29 cellular contexts compared by ENCODE assay signal in the genomic region with DNA sequence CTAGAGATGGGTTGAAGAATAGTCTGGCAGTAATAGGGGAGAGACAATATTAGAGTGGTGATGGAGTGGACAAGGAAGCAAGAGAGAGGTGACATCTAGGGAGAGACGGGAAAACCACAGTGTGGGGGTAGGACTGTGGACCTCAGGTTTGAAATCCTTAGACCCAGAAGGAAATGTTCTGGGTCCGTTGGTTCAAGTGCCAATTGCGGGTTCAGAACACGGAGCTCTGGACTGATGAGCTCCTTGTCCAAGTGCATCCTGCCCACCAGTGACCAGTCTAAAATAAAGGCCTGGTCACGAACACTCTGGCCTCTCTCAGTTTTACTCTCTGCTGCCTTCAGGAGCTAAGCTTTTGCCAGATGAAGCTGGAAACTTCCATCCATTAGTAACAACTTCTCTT.
"Had no signal": no experiment of that assay in that cellular context is flagged by ENCODE, and none has a peak within 500 bp of the region (broad histone marks: within the 10 kb centered on the region; RNA-seq: fewer than 3 reads in every experiment).

No MANE protein-coding gene starts in this region.

- H3K27me3 ChIP-seq: testis, thyroid gland, tibial artery, tibial nerve, transverse colon, upper lobe of left lung, uterus, vagina had no signal

- H3K4me3 Mint-ChIP-seq: stimulated activated effector memory CD8-positive, alpha-beta T cell treated with anti-CD3 and anti-CD28 coated beads, Interleukin-12 subunit alpha, Interleukin-12 subunit beta, amount 100 ng/mL, for 72 hours; stimulated activated memory B cell treated with anti-CD40 and anti-IgM and Interleukin-4, amounts not matched to agents 10 μg/mL and 1 μg/mL and 100 μg/mL, for 72 hours; stimulated activated naive B cell treated with anti-CD40 and anti-IgM and Interleukin-4, amounts not matched to agents 10 μg/mL and 1 μg/mL and 100 μg/mL, for 72 hours; stimulated activated naive CD8-positive, alpha-beta T cell treated with anti-CD3 and anti-CD28 coated beads, Interleukin-15, amount 100 ng/mL, for 72 hours; stimulated activated naive CD8-positive, alpha-beta T cell treated with anti-CD3 and anti-CD28 coated beads, Interleukin-15, Interleukin-2, amounts not matched to agents 100 ng/mL and 50 ng/mL, for 24 hours; type B pancreatic cell had no signal

- ATAC-seq: stimulated activated effector memory CD8-positive, alpha-beta T cell treated with anti-CD3 and anti-CD28 coated beads, Interleukin-12 subunit alpha, Interleukin-12 subunit beta, amount 100 ng/mL, for 72 hours; stimulated activated memory B cell treated with anti-CD40 and anti-IgM and Interleukin-4, amounts not matched to agents 10 μg/mL and 1 μg/mL and 100 μg/mL, for 72 hours; stimulated activated naive B cell treated with anti-CD40 and anti-IgM and Interleukin-4, amounts not matched to agents 10 μg/mL and 1 μg/mL and 100 μg/mL, for 72 hours; stimulated activated naive CD8-positive, alpha-beta T cell treated with anti-CD3 and anti-CD28 coated beads, Interleukin-15, amount 100 ng/mL, for 72 hours; stimulated activated naive CD8-positive, alpha-beta T cell treated with anti-CD3 and anti-CD28 coated beads, Interleukin-15, Interleukin-2, amounts not matched to agents 100 U/mL and 50 U/mL, for 24 hours; upper lobe of right lung had no signal

- H3K4me1 Mint-ChIP-seq: stimulated activated effector memory CD8-positive, alpha-beta T cell treated with anti-CD3 and anti-CD28 coated beads, Interleukin-12 subunit alpha, Interleukin-12 subunit beta, amount 100 ng/mL, for 72 hours; stimulated activated memory B cell treated with anti-CD40 and anti-IgM and Interleukin-4, amounts not matched to agents 10 μg/mL and 1 μg/mL and 100 μg/mL, for 72 hours; stimulated activated naive B cell treated with anti-CD40 and anti-IgM and Interleukin-4, amounts not matched to agents 10 μg/mL and 1 μg/mL and 100 μg/mL, for 72 hours; stimulated activated naive CD8-positive, alpha-beta T cell treated with anti-CD3 and anti-CD28 coated beads, Interleukin-15, amount 100 ng/mL, for 72 hours had no signal

- H3K36me3 Mint-ChIP-seq: stimulated activated effector memory CD8-positive, alpha-beta T cell treated with anti-CD3 and anti-CD28 coated beads, Interleukin-12 subunit alpha, Interleukin-12 subunit beta, amount 100 ng/mL, for 72 hours; stimulated activated memory B cell treated with anti-CD40 and anti-IgM and Interleukin-4, amounts not matched to agents 10 μg/mL and 1 μg/mL and 100 μg/mL, for 72 hours; stimulated activated naive B cell treated with anti-CD40 and anti-IgM and Interleukin-4, amounts not matched to agents 10 μg/mL and 1 μg/mL and 100 μg/mL, for 72 hours; type B pancreatic cell had no signal

- H3K4me1 ChIP-seq: stomach, suprapubic skin, testis, thyroid gland, tibial artery, tibial nerve, transverse colon, upper lobe of left lung, upper lobe of right lung, uterus, vagina had no signal

- H3K9me3 ChIP-seq: stomach, suprapubic skin, testis, thoracic aorta, thyroid gland, tibial artery, tibial nerve, transverse colon, upper lobe of left lung, upper lobe of right lung, uterus, vagina had no signal

- H3K36me3 ChIP-seq: stomach, suprapubic skin, thoracic aorta, thyroid gland, tibial artery, tibial nerve, transverse colon, upper lobe of left lung, upper lobe of right lung, uterus, vagina had no signal

- H3K27ac ChIP-seq: stomach, suprapubic skin, testis, thoracic aorta, thyroid gland, tibial artery, tibial nerve, transverse colon, upper lobe of left lung, upper lobe of right lung, uterus, vagina had no signal

- H3K9me3 Mint-ChIP-seq: stimulated activated effector memory CD8-positive, alpha-beta T cell treated with anti-CD3 and anti-CD28 coated beads, Interleukin-12 subunit alpha, Interleukin-12 subunit beta, amount 100 ng/mL, for 72 hours; stimulated activated memory B cell treated with anti-CD40 and anti-IgM and Interleukin-4, amounts not matched to agents 10 μg/mL and 1 μg/mL and 100 μg/mL, for 72 hours; stimulated activated naive CD8-positive, alpha-beta T cell treated with anti-CD3 and anti-CD28 coated beads, Interleukin-15, amount 100 ng/mL, for 72 hours; stimulated activated naive CD8-positive, alpha-beta T cell treated with anti-CD3 and anti-CD28 coated beads, Interleukin-15, Interleukin-2, amounts not matched to agents 100 ng/mL and 50 ng/mL, for 24 hours; type B pancreatic cell had no signal

- FAIRE-seq: urothelium cell line had no signal

- H3K27ac Mint-ChIP-seq: stimulated activated effector memory CD8-positive, alpha-beta T cell treated with anti-CD3 and anti-CD28 coated beads, Interleukin-12 subunit alpha, Interleukin-12 subunit beta, amount 100 ng/mL, for 72 hours; stimulated activated memory B cell treated with anti-CD40 and anti-IgM and Interleukin-4, amounts not matched to agents 10 μg/mL and 1 μg/mL and 100 μg/mL, for 72 hours; stimulated activated naive B cell treated with anti-CD40 and anti-IgM and Interleukin-4, amounts not matched to agents 10 μg/mL and 1 μg/mL and 100 μg/mL, for 72 hours; stimulated activated naive CD8-positive, alpha-beta T cell treated with anti-CD3 and anti-CD28 coated beads, Interleukin-15, amount 100 ng/mL, for 72 hours; stimulated activated naive CD8-positive, alpha-beta T cell treated with anti-CD3 and anti-CD28 coated beads, Interleukin-15, Interleukin-2, amounts not matched to agents 100 ng/mL and 50 ng/mL, for 24 hours; type B pancreatic cell had no signal

- H3K4me3 ChIP-seq: stomach, suprapubic skin, testis, thoracic aorta, thyroid gland, tibial artery, tibial nerve, transverse colon, upper lobe of left lung, upper lobe of right lung, uterus, vagina had no signal

- DNase-seq: stimulated activated CD4-positive, alpha-beta T cell treated with anti-CD3 and anti-CD28 coated beads, Interleukin-2, amount 100 ng/mL, for 48 hours; stimulated activated CD4-positive, alpha-beta T cell treated with anti-CD3 and anti-CD28 coated beads, Interleukin-4, amount 100 ng/mL, for 1 hour; stimulated activated CD4-positive, alpha-beta T cell treated with anti-CD3 and anti-CD28 coated beads, Interleukin-4, amount 100 ng/mL, for 24 hours; stimulated activated CD4-positive, alpha-beta T cell treated with anti-CD3 and anti-CD28 coated beads, Interleukin-4, amount 100 ng/mL, for 4 hours; stimulated activated CD8-positive, alpha-beta memory T cell treated with anti-CD3 and anti-CD28 coated beads, Interleukin-4, amount 100 ng/mL, for 48 hours; stimulated activated naive B cell treated with anti-CD40 and anti-IgM and Interleukin-4, amounts not matched to agents 10 μg/mL and 1 μg/mL and 100 μg/mL, for 72 hours; stimulated activated naive CD4-positive, alpha-beta T cell; stimulated activated naive CD4-positive, alpha-beta T cell treated with Interleukin-2 at 50 U/mL for 16 hours; stimulated activated naive CD8-positive, alpha-beta T cell treated with anti-CD3 and anti-CD28 coated beads, Interleukin-15, amount 100 ng/mL, for 72 hours; stimulated activated naive CD8-positive, alpha-beta T cell treated with anti-CD3 and anti-CD28 coated beads, Interleukin-15, Interleukin-2, amounts not matched to agents 100 U/mL and 50 U/mL, for 24 hours; stomach; substantia nigra; testis; thyroid gland; tibial artery; transverse colon; trophoblast cell; upper lobe of left lung; upper lobe of right lung; uterus had no signal
